In genomic region chr3:102536479-102536878, GRCh38 we compare ENCODE assay signal across 8 cellular contexts.
DNase-seq lines count a peak whose midpoint lies in the region; ATAC-seq and TF ChIP-seq lines count a peak whose summit lies in the region.

No MANE protein-coding gene starts in this region.

- H4K20me1 ChIP-seq in DOHH2 (ENCODE audit: control insufficient read depth, insufficient read depth, low read depth, low read length) (no peaks in the 10 kb centered on the region), SU-DHL-6 (ENCODE audit: low read depth, low read length) (no peaks in the 10 kb centered on the region)

- H3K27ac ChIP-seq in DOHH2 (ENCODE audit: low read depth, low read length) (no peak overlapping the region), SU-DHL-6 (ENCODE audit: low read depth, low read length) (no peak overlapping the region)

- intact Hi-C loops in sciatic nerve (cut with DNase I) = loop anchor here (5.0 kb wide), 1 partner anchor 309 kb away; no protein-coding TSS in a partner anchor

- H3K9ac ChIP-seq in SU-DHL-6 (ENCODE audit: low read length) = no peak overlapping the region

- H3K9me2 ChIP-seq in DOHH2 (replicated peaks; ENCODE audit: control insufficient read depth, low read length) (no peaks in the 10 kb centered on the region), SU-DHL-6 (replicated peaks; ENCODE audit: insufficient read depth, low read length) (no peaks in the 10 kb centered on the region)

- H3K36me3 ChIP-seq in DOHH2 (ENCODE audit: control insufficient read depth, low read length) = no peaks in the 10 kb centered on the region
- no peaks in the 10 kb centered on the region for H3K36me3 ChIP-seq in SU-DHL-6 (ENCODE audit: low read length)

- H3F3A ChIP-seq in DOHH2 (ENCODE audit: control insufficient read depth, insufficient read depth) = no peaks in the 10 kb centered on the region
- H3F3A ChIP-seq in SU-DHL-6 (ENCODE audit: insufficient read depth) = no peaks in the 10 kb centered on the region

- TF ChIP-seq CTCF in DOHH2 (IDR thresholded peaks at IDR 0.05; ENCODE audit: low read depth, low read length, poor library complexity, severe bottlenecking) (peak; percentile 63), SU-DHL-6 (IDR thresholded peaks at IDR 0.05; ENCODE audit: insufficient read depth, low read length, poor library complexity, severe bottlenecking) (peak; percentile 30)

- H3K9me3 ChIP-seq in DOHH2 (ENCODE audit: control insufficient read depth, insufficient read depth, low read length) (no peaks in the 10 kb centered on the region), SU-DHL-6 (ENCODE audit: insufficient read depth, low read length) (no peaks in the 10 kb centered on the region)

- H3K79me2 ChIP-seq in DOHH2 (ENCODE audit: control insufficient read depth, low read length) (no peaks in the 10 kb centered on the region), SU-DHL-6 (ENCODE audit: insufficient read depth, low read length) (no peaks in the 10 kb centered on the region)

- no peaks in the 10 kb centered on the region for H3K27me3 ChIP-seq in DOHH2 (ENCODE audit: control insufficient read depth, low read length)
- H3K27me3 ChIP-seq in SU-DHL-6 (ENCODE audit: low read length) = no peaks in the 10 kb centered on the region

- H2AFZ ChIP-seq in SU-DHL-6 (ENCODE audit: low read depth, low read length, severe bottlenecking) = peak overlapping the region; percentile 42

- peak; percentile 84 for ATAC-seq in GM21723 (IDR thresholded peaks at IDR 0.05; ENCODE audit: unreplicated experiment)
- ATAC-seq in sciatic nerve = peak; percentile 56

- H3K4me3 ChIP-seq in DOHH2 (ENCODE audit: low read length) = no peak overlapping the region
- H3K4me3 ChIP-seq in SU-DHL-6 (ENCODE audit: insufficient read depth, low read length, poor library complexity, severe bottlenecking) = no peak overlapping the region

- peaks cover 44% of the 10 kb centered on the region for H3K4me1 ChIP-seq in DOHH2 (ENCODE audit: control insufficient read depth, low read length)

- H3K4me2 ChIP-seq in DOHH2 (ENCODE audit: low read length) (peak overlapping the region; percentile 33; the same call in 1 of the 2 replicates), SU-DHL-6 (ENCODE audit: low read depth, low read length, poor library complexity, severe bottlenecking) (peak overlapping the region; percentile 14)

- DNase-seq in NCI-H1105 (lab: John Stamatoyannopoulos, UW) (peak; percentile 44), globus pallidus (ENCODE audit: low spot score) (peak; percentile 53), sciatic nerve (ENCODE audit: low spot score) (no peak), OCI-M2 (lab: John Stamatoyannopoulos, UW; ENCODE audit: unreplicated experiment) (no peak), T-helper 9 cell (no peak)

Comparison
In these comparisons a context has a peak if more than half of its experiments do, and no peak if none do; other contexts are left out.
1. DNase-seq: peak in NCI-H1105 (single experiment) and globus pallidus (single experiment); none in sciatic nerve (single experiment), OCI-M2 (single experiment) and T-helper 9 cell (single experiment).